24 cellular contexts compared by ENCODE assay signal in the genomic region with DNA sequence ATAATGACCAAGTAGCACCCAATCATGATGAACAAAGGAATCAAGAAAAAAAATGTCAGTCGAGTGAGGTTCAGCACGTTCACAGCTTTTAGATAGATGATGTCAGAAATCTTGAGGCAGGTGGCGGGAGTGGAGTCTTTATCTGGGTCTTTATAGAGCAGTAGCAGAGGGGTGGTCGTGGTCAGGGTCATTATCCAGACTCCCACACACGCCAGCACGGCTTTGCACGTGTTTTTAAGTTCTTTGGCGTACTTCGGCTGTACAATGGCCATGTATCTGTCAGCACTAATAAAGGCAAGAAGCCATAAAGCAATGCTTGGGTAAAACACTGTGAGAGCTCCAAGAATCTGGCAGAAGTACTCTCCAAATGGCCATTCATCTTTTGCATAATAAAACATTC. TPM values are rescaled to one million over a fixed set of nuclear protein-coding genes. Genes with fewer than 3 reads are reported as not detected.
DNase-seq lines count a peak whose midpoint lies in the region; ATAC-seq, FAIRE-seq and TF ChIP-seq lines count a peak whose summit lies in the region.
"Had no signal": no experiment of that assay in that cellular context is flagged by ENCODE, and none has a peak within 500 bp of the region (broad histone marks: within the 10 kb centered on the region; RNA-seq: fewer than 3 reads in every experiment).

No MANE protein-coding gene starts in this region.

- no peak overlapping the region for H3K27ac ChIP-seq in SU-DHL-6 (ENCODE audit: low read depth, low read length)
- no peak overlapping the region for H3K27ac ChIP-seq in astrocyte (ENCODE audit: low read depth, low read length)
- H3K27ac ChIP-seq: pancreas had no signal

- DNase-seq in activated naive CD4-positive, alpha-beta T cell treated with Interleukin-2 at 50 U/mL for 16 hours, result no peak
- DNase-seq in astrocyte (ENCODE audit: low read depth) (no peak), SKM-1 treated with dmso at 0.1 percent for 144 hours (lab: John Stamatoyannopoulos, UW; ENCODE audit: unreplicated experiment) (no peak)
- DNase-seq in stimulated activated naive CD8-positive, alpha-beta T cell treated with anti-CD3 and anti-CD28 coated beads, Interleukin-15, amount 100 ng/mL, for 72 hours, result no peak
- DNase-seq: activated gamma-delta T cell; Calu3; H9; islet precursor cell; Kasumi-1; NCI-H1105; pancreas; stimulated activated naive CD4-positive, alpha-beta T cell; SW 1271; trophoblast cell had no signal

- H3F3A ChIP-seq in SU-DHL-6 (ENCODE audit: insufficient read depth), result peaks cover 39% of the 10 kb centered on the region

- H3K27me3 Mint-ChIP-seq in activated naive CD4-positive, alpha-beta T cell treated with anti-CD3 and anti-CD28 coated beads, Interleukin-2, amount 50 U/mL, for 24 hours, result no peaks in the 10 kb centered on the region
- no peaks in the 10 kb centered on the region for H3K27me3 Mint-ChIP-seq in astrocyte (ENCODE audit: low read depth, unreplicated experiment)
- H3K27me3 Mint-ChIP-seq in stimulated activated naive CD8-positive, alpha-beta T cell treated with anti-CD3 and anti-CD28 coated beads, Interleukin-15, amount 100 ng/mL, for 72 hours, result no peaks in the 10 kb centered on the region

- H3K9me3 ChIP-seq in SU-DHL-6 (ENCODE audit: insufficient read depth, low read length), result no peaks in the 10 kb centered on the region
- H3K9me3 ChIP-seq in astrocyte (ENCODE audit: insufficient read depth, low read depth, low read length), result no peaks in the 10 kb centered on the region
- H3K9me3 ChIP-seq: pancreas had no signal

- H3K4me3 ChIP-seq in SU-DHL-6 (ENCODE audit: insufficient read depth, low read length, poor library complexity, severe bottlenecking), result no peak overlapping the region
- H3K4me3 ChIP-seq in astrocyte (ENCODE audit: insufficient read depth, low read depth, low read length), result no peak overlapping the region
- H3K4me3 ChIP-seq: lung, pancreas had no signal

- H4K20me1 ChIP-seq in SU-DHL-6 (ENCODE audit: low read depth, low read length) (peaks cover 7% of the 10 kb centered on the region; the same call in 1 of the 2 replicates), astrocyte (ENCODE audit: insufficient read depth, low read length) (no peaks in the 10 kb centered on the region)

- no peaks in the 10 kb centered on the region for H3K27me3 ChIP-seq in SU-DHL-6 (ENCODE audit: low read length)
- no peaks in the 10 kb centered on the region for H3K27me3 ChIP-seq in astrocyte (ENCODE audit: insufficient read depth, low read length)
- H3K27me3 ChIP-seq: pancreas had no signal

- H3K36me3 ChIP-seq in SU-DHL-6 (ENCODE audit: low read length) (peaks cover 20% of the 10 kb centered on the region; the same call in 1 of the 2 replicates), astrocyte (ENCODE audit: insufficient read depth, low read length) (no peaks in the 10 kb centered on the region)
- H3K36me3 ChIP-seq: pancreas had no signal

- no peaks in the 10 kb centered on the region for H3K4me1 ChIP-seq in astrocyte (ENCODE audit: insufficient read depth, low read length)
- H3K4me1 ChIP-seq: pancreas had no signal

- H3K36me3 Mint-ChIP-seq in activated naive CD4-positive, alpha-beta T cell treated with anti-CD3 and anti-CD28 coated beads, Interleukin-2, amount 50 U/mL, for 24 hours, result peaks cover 20% of the 10 kb centered on the region
- peaks cover 14% of the 10 kb centered on the region for H3K36me3 Mint-ChIP-seq in astrocyte (ENCODE audit: low read depth, unreplicated experiment)

- FAIRE-seq in astrocyte (lab: Jason Lieb, UNC), result no peak
- FAIRE-seq: colon, endometrium, HTR-8/SVneo, pancreas had no signal

- H2AFZ ChIP-seq in SU-DHL-6 (ENCODE audit: low read depth, low read length, severe bottlenecking), result no peak overlapping the region
- H2AFZ ChIP-seq in astrocyte (ENCODE audit: low read depth, low read length), result no peak overlapping the region

- H3K4me2 ChIP-seq in SU-DHL-6 (ENCODE audit: low read depth, low read length, poor library complexity, severe bottlenecking) (peak overlapping the region; percentile 99), astrocyte (ENCODE audit: low read length) (no peak overlapping the region)

- ATAC-seq in stimulated activated naive CD8-positive, alpha-beta T cell treated with anti-CD3 and anti-CD28 coated beads, Interleukin-15, amount 100 ng/mL, for 72 hours, result no peak
- ATAC-seq in GM21367 (IDR thresholded peaks at IDR 0.05; ENCODE audit: unreplicated experiment) (no peak), GM19324 (IDR thresholded peaks at IDR 0.05; ENCODE audit: low FRiP score, unreplicated experiment) (no peak)
- ATAC-seq: pancreas, sciatic nerve had no signal

- peaks cover 80% of the 10 kb centered on the region for H3K4me1 Mint-ChIP-seq in activated naive CD4-positive, alpha-beta T cell treated with anti-CD3 and anti-CD28 coated beads, Interleukin-2, amount 50 U/mL, for 24 hours
- H3K4me1 Mint-ChIP-seq in astrocyte (ENCODE audit: low read depth, unreplicated experiment), result peaks cover 35% of the 10 kb centered on the region
- H3K4me1 Mint-ChIP-seq in stimulated activated naive CD8-positive, alpha-beta T cell treated with anti-CD3 and anti-CD28 coated beads, Interleukin-15, amount 100 ng/mL, for 72 hours, result peaks cover 64% of the 10 kb centered on the region

- H3K27ac Mint-ChIP-seq in activated naive CD4-positive, alpha-beta T cell treated with anti-CD3 and anti-CD28 coated beads, Interleukin-2, amount 50 U/mL, for 24 hours, result peak overlapping the region; percentile 92
- peak overlapping the region; percentile 44 for H3K27ac Mint-ChIP-seq in astrocyte (ENCODE audit: unreplicated experiment)
- peak overlapping the region; percentile 80 to 87 for H3K27ac Mint-ChIP-seq in stimulated activated naive CD8-positive, alpha-beta T cell treated with anti-CD3 and anti-CD28 coated beads, Interleukin-15, amount 100 ng/mL, for 72 hours

- TF ChIP-seq CTCF in SU-DHL-6 (IDR thresholded peaks at IDR 0.05; ENCODE audit: insufficient read depth, low read length, poor library complexity, severe bottlenecking) (no peak), astrocyte (IDR thresholded peaks at IDR 0.05; ENCODE audit: insufficient read depth, low read depth, low read length) (no peak)

- H3K79me2 ChIP-seq in SU-DHL-6 (ENCODE audit: insufficient read depth, low read length) (peaks cover 25% of the 10 kb centered on the region), astrocyte (ENCODE audit: insufficient read depth, low read length) (no peaks in the 10 kb centered on the region)

- H3K4me3 Mint-ChIP-seq in activated naive CD4-positive, alpha-beta T cell treated with anti-CD3 and anti-CD28 coated beads, Interleukin-2, amount 50 U/mL, for 24 hours, result peak overlapping the region; percentile 91
- H3K4me3 Mint-ChIP-seq in astrocyte (ENCODE audit: unreplicated experiment), result no peak overlapping the region
- peak overlapping the region; percentile 77 to 88 for H3K4me3 Mint-ChIP-seq in stimulated activated naive CD8-positive, alpha-beta T cell treated with anti-CD3 and anti-CD28 coated beads, Interleukin-15, amount 100 ng/mL, for 72 hours
- H3K4me3 Mint-ChIP-seq: H9 had no signal

- H3K9ac ChIP-seq in SU-DHL-6 (ENCODE audit: low read length) (no peak overlapping the region), astrocyte (ENCODE audit: low read length) (no peak overlapping the region)

- H3K9me2 ChIP-seq in SU-DHL-6 (replicated peaks; ENCODE audit: insufficient read depth, low read length), result no peaks in the 10 kb centered on the region

- H3K9me3 Mint-ChIP-seq in activated naive CD4-positive, alpha-beta T cell treated with anti-CD3 and anti-CD28 coated beads, Interleukin-2, amount 50 U/mL, for 24 hours, result peaks cover 5% of the 10 kb centered on the region
- no peaks in the 10 kb centered on the region for H3K9me3 Mint-ChIP-seq in astrocyte (ENCODE audit: unreplicated experiment)
- H3K9me3 Mint-ChIP-seq in stimulated activated naive CD8-positive, alpha-beta T cell treated with anti-CD3 and anti-CD28 coated beads, Interleukin-15, amount 100 ng/mL, for 72 hours, result no peaks in the 10 kb centered on the region
- H3K9me3 Mint-ChIP-seq: H9 had no signal

RNA-seq across cellular contexts. Expression of a gene that starts 2.9 kb away (rescaled TPM):
- total RNA-seq in astrocyte, result 0.59 and 1.8 TPM in 2 replicates
- total RNA-seq: Calu3, H9, NCI-H460, sciatic nerve had no signal

RNA-seq across cellular contexts. Expression of a gene that starts 52.0 kb away (rescaled TPM):
- 4.9 and 5.6 TPM in 2 replicates for total RNA-seq in astrocyte
- total RNA-seq: Calu3, H9 had no signal

RNA-seq across cellular contexts. Expression of a gene that starts 54.6 kb away (rescaled TPM):
- 61.0 and 64.8 TPM in 2 replicates for total RNA-seq in astrocyte
